11 cellular contexts compared by ENCODE assay signal in genomic region chr4:102586644-102587021, GRCh38.
DNase-seq lines count a peak whose midpoint lies in the region; ATAC-seq and FAIRE-seq lines count a peak whose summit lies in the region.
"Had no signal": no experiment of that assay in that cellular context is flagged by ENCODE, and none has a peak within 500 bp of the region (broad histone marks: within the 10 kb centered on the region; RNA-seq: fewer than 3 reads in every experiment).

No MANE protein-coding gene starts in this region.

- peak; percentile 51 for ATAC-seq in GM18909 (IDR thresholded peaks at IDR 0.05; ENCODE audit: poor library complexity, unreplicated experiment)
- ATAC-seq in HG02852 (IDR thresholded peaks at IDR 0.05; ENCODE audit: unreplicated experiment), result peak; percentile 37
- no peak for ATAC-seq in GM19467 (IDR thresholded peaks at IDR 0.05; ENCODE audit: unreplicated experiment)
- no peak for ATAC-seq in HG02840 (IDR thresholded peaks at IDR 0.05; ENCODE audit: low FRiP score, unreplicated experiment)
- ATAC-seq: lower lobe of right lung had no signal

- H3K4me3 Mint-ChIP-seq in activated CD4-positive, alpha-beta memory T cell treated with anti-CD3 and anti-CD28 coated beads for 36 hours, result no peak overlapping the region

- H3K27ac Mint-ChIP-seq in activated CD4-positive, alpha-beta memory T cell treated with anti-CD3 and anti-CD28 coated beads for 36 hours, result peak overlapping the region; percentile 83

- H3K27ac ChIP-seq in small intestine (ENCODE audit: low read depth in 1 of 2, low read length in 1 of 2), result no peak overlapping the region
- H3K27ac ChIP-seq: brain microvascular endothelial cell, lower lobe of right lung, uterus had no signal

- H3K27me3 ChIP-seq in small intestine (ENCODE audit: control insufficient read depth in 2 of 2, insufficient read depth in 2 of 2, low read length in 2 of 2), result no peaks in the 10 kb centered on the region
- H3K27me3 ChIP-seq: brain microvascular endothelial cell, uterus had no signal

- H3K9me3 Mint-ChIP-seq in activated CD4-positive, alpha-beta memory T cell treated with anti-CD3 and anti-CD28 coated beads for 36 hours, result no peaks in the 10 kb centered on the region

- POLR2A ChIA-PET in activated CD4-positive, alpha-beta memory T cell treated with anti-CD3 and anti-CD28 coated beads for 36 hours (lab: Charles Lee), result interaction anchor here (3.0 kb wide), 1 partner anchor 27 kb away, joined by 10 read pairs; no protein-coding TSS in a partner anchor

- peaks cover 7 to 18% of the 10 kb centered on the region in 2 donors for H3K36me3 ChIP-seq in small intestine (ENCODE audit: control insufficient read depth in 2 of 2, insufficient read depth in 2 of 2, low read length in 2 of 2)
- H3K36me3 ChIP-seq: uterus had no signal

- no peak for FAIRE-seq in small intestine (lab: Jason Lieb, UNC)

- 66 to 81% (median 75%) methylated on average over 4 of the region's 4 CpGs for WGBS in small intestine, 3 donors

- no peak overlapping the region for H3K4me3 ChIP-seq in small intestine (ENCODE audit: low read depth in 1 of 2, low read length in 2 of 2)
- H3K4me3 ChIP-seq: lower lobe of right lung, uterus had no signal

- H3K27me3 Mint-ChIP-seq in activated CD4-positive, alpha-beta memory T cell treated with anti-CD3 and anti-CD28 coated beads for 36 hours, result no peaks in the 10 kb centered on the region

- H3K36me3 Mint-ChIP-seq in activated CD4-positive, alpha-beta memory T cell treated with anti-CD3 and anti-CD28 coated beads for 36 hours, result peaks cover 81% of the 10 kb centered on the region

- H3K4me1 ChIP-seq in small intestine (ENCODE audit: control insufficient read depth in 2 of 2, insufficient read depth in 1 of 2, low read depth in 1 of 2, low read length in 1 of 2), result no peaks in the 10 kb centered on the region
- H3K4me1 ChIP-seq: lower lobe of right lung, uterus had no signal

- intact Hi-C loops in activated CD4-positive, alpha-beta memory T cell treated with anti-CD3 and anti-CD28 coated beads for 36 hours (cut with micrococcal nuclease), result loop anchor here (1.0 to 5.0 kb wide), 5 partner anchors 12 to 52 kb away; no protein-coding TSS in a partner anchor

- H3K9me3 ChIP-seq in small intestine (ENCODE audit: control insufficient read depth, low read depth), result no peaks in the 10 kb centered on the region
- H3K9me3 ChIP-seq: uterus had no signal

- CTCF ChIA-PET in activated CD4-positive, alpha-beta memory T cell treated with anti-CD3 and anti-CD28 coated beads for 36 hours (lab: Charles Lee), result interaction anchor here (0.9 kb wide), 1 partner anchor 13 kb away, joined by 3 read pairs; no protein-coding TSS in a partner anchor

- peaks cover 84% of the 10 kb centered on the region for H3K4me1 Mint-ChIP-seq in activated CD4-positive, alpha-beta memory T cell treated with anti-CD3 and anti-CD28 coated beads for 36 hours (ENCODE audit: low read depth)

- peak; percentile 60 for DNase-seq in activated CD4-positive, alpha-beta memory T cell treated with anti-CD3 and anti-CD28 coated beads for 36 hours
- peak; percentile 27 for DNase-seq in small intestine
- no peak for DNase-seq in NCI-H1105 (lab: John Stamatoyannopoulos, UW)
- no peak for DNase-seq in putamen (ENCODE audit: low spot score)
- DNase-seq: brain microvascular endothelial cell, lower lobe of right lung, uterus had no signal

Comparison
In these comparisons a context has a peak if more than half of its experiments do, and no peak if none do; other contexts are left out.
1. ATAC-seq: peak in GM18909 (single experiment) and HG02852 (single experiment); none in GM19467 (single experiment) and HG02840 (single experiment).
2. DNase-seq: peak in activated CD4-positive, alpha-beta memory T cell treated with anti-CD3 and anti-CD28 coated beads for 36 hours (single experiment) and small intestine (single experiment); none in NCI-H1105 (single experiment) and putamen (single experiment).